Comparison of ENCODE assay signal across 1 cellular context in genomic region chr1:227734858-227735780, GRCh38.
A peak's percentile ranks its signal among the peaks of the same experiment; 100 is the strongest.
TF ChIP-seq lines count a peak whose summit lies in the region.

JMJD4 (minus strand) TSS chr1:227735302; CDS start chr1:227735273, 29 bp downstream.
SNAP47 (plus strand) TSS chr1:227735435; CDS start chr1:227747737, 12,302 bp downstream.

TF ChIP-seq in GM12878, 131 proteins besides CTCF, POLR2A, EP300 and RAD21 (continued from another document and continues in another):
- TF ChIP-seq BCLAF1 (IDR thresholded peaks at IDR 0.05) (no peak), CBX3 (IDR thresholded peaks at IDR 0.05; ENCODE audit: borderline replicate concordance, low read depth) (no peak), HSF1 (IDR thresholded peaks at IDR 0.05; ENCODE audit: low read depth, low read length) (no peak), CHD1 (IDR thresholded peaks at IDR 0.05; ENCODE audit: low read depth, low read length) (no peak), IRF4 (IDR thresholded peaks at IDR 0.05; ENCODE audit: low read depth, low read length) (peak; percentile 78), RFX5 (IDR thresholded peaks at IDR 0.05; ENCODE audit: low read depth, low read length) (peak; percentile 25; the same call in 1 of the 2 replicates), SKIL (IDR thresholded peaks at IDR 0.05; ENCODE audit: low read depth, poor library complexity, severe bottlenecking) (no peak), KDM1A (IDR thresholded peaks at IDR 0.05; ENCODE audit: borderline replicate concordance) (no peak), ATF7 (IDR thresholded peaks at IDR 0.05; ENCODE audit: low read depth) (no peak), CHD4 (IDR thresholded peaks at IDR 0.05) (no peak), CHD2 (IDR thresholded peaks at IDR 0.05; ENCODE audit: borderline replicate concordance, low read depth, low read length) (peak; percentile 87), MEF2A (IDR thresholded peaks at IDR 0.05; ENCODE audit: insufficient read depth, low read depth, low read length) (0 out of 2 replicates have a peak, but pooled peaks have one; percentile 23), ESRRA (IDR thresholded peaks at IDR 0.05; ENCODE audit: low read length) (no peak), IKZF2 (IDR thresholded peaks at IDR 0.05) (no peak), ZNF217 (IDR thresholded peaks at IDR 0.05) (no peak), PAX8 (IDR thresholded peaks at IDR 0.05) (no peak), SIX5 (IDR thresholded peaks at IDR 0.05; ENCODE audit: low read depth, low read length, severe bottlenecking) (peak; percentile 71), ZBTB40 (IDR thresholded peaks at IDR 0.05; ENCODE audit: borderline replicate concordance) (peak; percentile 98), SMAD1 (IDR thresholded peaks at IDR 0.05; ENCODE audit: low read depth, partially characterized antibody) (no peak), MTA3 (IDR thresholded peaks at IDR 0.05; ENCODE audit: borderline replicate concordance, low read length) (no peak), ETV6 (conservative IDR thresholded peaks at IDR 0.05 in 1 of 2, IDR thresholded peaks at IDR 0.05 in 1 of 2; ENCODE audit: borderline replicate concordance in 1 of 2, low read depth in 1 of 2) (0 out of 4 replicates have a peak, but pooled peaks of 1 of the 2 experiments have one; percentile 12), NFYA (IDR thresholded peaks at IDR 0.05; ENCODE audit: borderline replicate concordance, low read depth, low read length) (no peak), MXI1 (IDR thresholded peaks at IDR 0.05; ENCODE audit: low read depth, low read length) (peak; percentile 86), KLF5 (IDR thresholded peaks at IDR 0.05; ENCODE audit: partially characterized antibody) (peak; percentile 87), RCOR1 (conservative IDR thresholded peaks at IDR 0.05; ENCODE audit: low read depth, low read length) (no peak), RAD51 (IDR thresholded peaks at IDR 0.05) (no peak), HDAC6 (IDR thresholded peaks at IDR 0.05; ENCODE audit: unreplicated experiment) (no peak), SMAD5 (IDR thresholded peaks at IDR 0.05; ENCODE audit: low read depth) (peak; percentile 78; the same call in 1 of the 2 replicates), TCF7 (IDR thresholded peaks at IDR 0.05; ENCODE audit: borderline replicate concordance) (no peak), ZZZ3 (IDR thresholded peaks at IDR 0.05; ENCODE audit: control insufficient read depth, insufficient read length, low read depth) (peak; percentile 59), CEBPB (IDR thresholded peaks at IDR 0.05; ENCODE audit: borderline replicate concordance in 1 of 2, low read depth in 2 of 2, low read length in 2 of 2) (no peak), ZNF592 (IDR thresholded peaks at IDR 0.05) (0 out of 2 replicates have a peak, but pooled peaks have one; percentile 72), STAT1 (conservative IDR thresholded peaks at IDR 0.05) (0 out of 2 replicates have a peak, but pooled peaks have one; percentile 77), SRF (IDR thresholded peaks at IDR 0.05; ENCODE audit: low read depth in 2 of 2, low read length in 2 of 2) (peak; percentile 53 to 90; a peak in 2 of 4 replicates), MYB (IDR thresholded peaks at IDR 0.05; ENCODE audit: borderline replicate concordance, low read depth, low read length) (no peak), EGR1 (IDR thresholded peaks at IDR 0.05; ENCODE audit: borderline replicate concordance in 1 of 2, low read depth in 2 of 2, low read length in 2 of 2) (peak; percentile 60 to 82), ZNF622 (IDR thresholded peaks at IDR 0.05) (no peak), RBBP5 (conservative IDR thresholded peaks at IDR 0.05) (no peak), EZH2 (IDR thresholded peaks at IDR 0.05; ENCODE audit: borderline replicate concordance, control insufficient read depth, low read depth, low read length) (no peak), TCF3 (IDR thresholded peaks at IDR 0.05; ENCODE audit: borderline replicate concordance, insufficient read depth, low read depth, low read length) (0 out of 2 replicates have a peak, but pooled peaks have one; percentile 52), IKZF1 (conservative IDR thresholded peaks at IDR 0.05) (peak; percentile 100), HDAC2 (IDR thresholded peaks at IDR 0.05) (no peak), FOXM1 (IDR thresholded peaks at IDR 0.05; ENCODE audit: low read depth, low read length) (no peak), EED (IDR thresholded peaks at IDR 0.05; ENCODE audit: low read depth) (no peak), ZBTB33 (IDR thresholded peaks at IDR 0.05) (no peak), ZBED1 (IDR thresholded peaks at IDR 0.05; ENCODE audit: borderline replicate concordance) (no peak), ZNF384 (IDR thresholded peaks at IDR 0.05; ENCODE audit: borderline replicate concordance, low read depth, low read length) (no peak), TCF12 (IDR thresholded peaks at IDR 0.05; ENCODE audit: low read depth, low read length) (0 out of 2 replicates have a peak, but pooled peaks have one; percentile 47), FOXK2 (IDR thresholded peaks at IDR 0.05) (no peak), FOS (IDR thresholded peaks at IDR 0.05; ENCODE audit: borderline replicate concordance, extremely low read depth, insufficient read length) (no peak), NR2F1 (conservative IDR thresholded peaks at IDR 0.05) (peak; percentile 82), ASH2L (IDR thresholded peaks at IDR 0.05; ENCODE audit: borderline replicate concordance, low read depth) (peak; percentile 72; the same call in 1 of the 2 replicates)
